ENCODE assay signal across 8 cellular contexts in the genomic region with DNA sequence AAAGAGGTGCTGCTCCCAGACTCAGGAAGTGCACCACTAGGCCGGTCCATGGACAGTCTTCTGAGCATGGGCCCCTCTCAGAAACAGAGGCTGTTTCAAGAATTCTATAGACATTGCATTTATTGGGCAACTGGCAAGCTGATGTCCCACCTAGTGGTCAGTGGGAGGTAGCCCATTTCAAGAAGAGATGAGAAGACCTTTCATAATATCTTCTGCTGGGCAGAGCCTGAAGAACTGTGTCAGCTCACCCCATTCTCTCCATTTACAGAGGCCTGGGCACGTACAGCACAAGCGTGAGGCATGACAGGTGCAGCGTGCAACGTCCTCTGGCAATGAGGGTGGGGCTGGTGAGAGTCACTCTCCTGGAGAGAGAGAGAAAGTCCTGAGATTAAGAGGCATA.
DNase-seq lines count a peak whose midpoint lies in the region; ATAC-seq and TF ChIP-seq lines count a peak whose summit lies in the region.

No MANE protein-coding gene starts in this region.

- H3K4me3 ChIP-seq in cardiac fibroblast (replicated peaks in 1 of 2; ENCODE audit: low read depth in 2 of 2, low read length in 2 of 2) = no peak overlapping the region

- no peak overlapping the region for H3K4me3 Mint-ChIP-seq in natural killer cell
- H3K4me3 Mint-ChIP-seq in natural killer cell treated with Interleukin-12 subunit alpha and Interleukin-12 subunit beta and Interleukin-15 and Interleukin-18, amount 100 ng/mL, for 72 hours = no peak overlapping the region

- no peaks in the 10 kb centered on the region for H3K9me3 Mint-ChIP-seq in natural killer cell
- peaks cover 5% of the 10 kb centered on the region for H3K9me3 Mint-ChIP-seq in natural killer cell treated with Interleukin-12 subunit alpha and Interleukin-12 subunit beta and Interleukin-15 and Interleukin-18, amount 100 ng/mL, for 72 hours

- ATAC-seq in natural killer cell (peak in 2 of 3 donors; percentile 63 to 64), HG02642 (IDR thresholded peaks at IDR 0.05; ENCODE audit: poor library complexity, unreplicated experiment) (no peak)
- no peak for ATAC-seq in natural killer cell treated with Interleukin-12 subunit alpha and Interleukin-12 subunit beta and Interleukin-15 and Interleukin-18, amount 100 ng/mL, for 72 hours

- no peak overlapping the region for H3K27ac Mint-ChIP-seq in natural killer cell
- H3K27ac Mint-ChIP-seq in natural killer cell treated with Interleukin-12 subunit alpha and Interleukin-12 subunit beta and Interleukin-15 and Interleukin-18, amount 100 ng/mL, for 72 hours = peak overlapping the region in 1 of 2 donors; percentile 82

- H3K4me1 Mint-ChIP-seq in natural killer cell = no peaks in the 10 kb centered on the region
- H3K4me1 Mint-ChIP-seq in natural killer cell treated with Interleukin-12 subunit alpha and Interleukin-12 subunit beta and Interleukin-15 and Interleukin-18, amount 100 ng/mL, for 72 hours (ENCODE audit: low read depth in 2 of 2) = peaks cover 0 to 3% of the 10 kb centered on the region in 2 donors

- H3K27me3 Mint-ChIP-seq in natural killer cell (ENCODE audit: low read depth in 2 of 2) = peaks cover 8 to 24% of the 10 kb centered on the region in 2 donors
- H3K27me3 Mint-ChIP-seq in natural killer cell treated with Interleukin-12 subunit alpha and Interleukin-12 subunit beta and Interleukin-15 and Interleukin-18, amount 100 ng/mL, for 72 hours = peaks cover 8 to 37% of the 10 kb centered on the region in 2 donors

- H3K36me3 Mint-ChIP-seq in natural killer cell = peaks cover 10% of the 10 kb centered on the region
- peaks cover 18% of the 10 kb centered on the region for H3K36me3 Mint-ChIP-seq in natural killer cell treated with Interleukin-12 subunit alpha and Interleukin-12 subunit beta and Interleukin-15 and Interleukin-18, amount 100 ng/mL, for 72 hours

- intact Hi-C loops in natural killer cell (cut with micrococcal nuclease) = loop anchor here (2.0 kb wide), 1 partner anchor 416 kb away; no protein-coding TSS in a partner anchor

- no peak for DNase-seq in natural killer cell
- no peak for DNase-seq in natural killer cell treated with Interleukin-12 subunit alpha and Interleukin-12 subunit beta and Interleukin-15 and Interleukin-18, amount 100 ng/mL, for 72 hours (ENCODE audit: low spot score)
- DNase-seq in NCI-H446 treated with DMSO at 0.1 percent for 48 hours (lab: John Stamatoyannopoulos, UW) = peak; percentile 28
- DNase-seq in cardiac fibroblast (ENCODE audit: low read depth in 2 of 2) = peak; percentile 77 to 79
- peak; percentile 70 to 80 for DNase-seq in lung microvascular endothelial cell (ENCODE audit: low read depth in 2 of 2)
- no peak for DNase-seq in NCI-H2171 (lab: John Stamatoyannopoulos, UW)
- no peak for DNase-seq in T-helper 9 cell

- TF ChIP-seq CTCF in natural killer cell (IDR thresholded peaks at IDR 0.05) (peak; percentile 31), cardiac fibroblast (IDR thresholded peaks at IDR 0.05; ENCODE audit: low read depth, low read length) (peak; percentile 75)

Comparison
In these comparisons a context has a peak if more than half of its experiments do, and no peak if none do; other contexts are left out.
1. ATAC-seq: peak in natural killer cell (2 of 3); none in natural killer cell treated with Interleukin-12 subunit alpha and Interleukin-12 subunit beta and Interleukin-15 and Interleukin-18, amount 100 ng/mL, for 72 hours (0 of 2) and HG02642 (single experiment).
2. DNase-seq: peak in NCI-H446 treated with DMSO at 0.1 percent for 48 hours (single experiment), cardiac fibroblast (2 of 2) and lung microvascular endothelial cell (2 of 2); none in natural killer cell (single experiment), natural killer cell treated with Interleukin-12 subunit alpha and Interleukin-12 subunit beta and Interleukin-15 and Interleukin-18, amount 100 ng/mL, for 72 hours (single experiment), NCI-H2171 (single experiment) and T-helper 9 cell (single experiment).